ENCODE assay signal across 1 cellular context in genomic region chr6:27605401-27606342, GRCh38.
TF ChIP-seq lines count a peak whose summit lies in the region.

No MANE protein-coding gene starts in this region.

TF ChIP-seq in HEK293, 187 proteins besides CTCF, POLR2A, EP300 and RAD21 (continued from another document):
- peak; percentile 39; the same call in 1 of the 2 replicates for TF ChIP-seq ATF2 (tag by site-specific recombination; IDR thresholded peaks at IDR 0.05; ENCODE audit: low read depth)
- peak; percentile 93 for TF ChIP-seq ZNF639 (tag by site-specific recombination; IDR thresholded peaks at IDR 0.05)
- no peak for TF ChIP-seq ZNF140 (tag by site-specific recombination; IDR thresholded peaks at IDR 0.05)
